ENCODE assay signal across 8 cellular contexts in the genomic region with DNA sequence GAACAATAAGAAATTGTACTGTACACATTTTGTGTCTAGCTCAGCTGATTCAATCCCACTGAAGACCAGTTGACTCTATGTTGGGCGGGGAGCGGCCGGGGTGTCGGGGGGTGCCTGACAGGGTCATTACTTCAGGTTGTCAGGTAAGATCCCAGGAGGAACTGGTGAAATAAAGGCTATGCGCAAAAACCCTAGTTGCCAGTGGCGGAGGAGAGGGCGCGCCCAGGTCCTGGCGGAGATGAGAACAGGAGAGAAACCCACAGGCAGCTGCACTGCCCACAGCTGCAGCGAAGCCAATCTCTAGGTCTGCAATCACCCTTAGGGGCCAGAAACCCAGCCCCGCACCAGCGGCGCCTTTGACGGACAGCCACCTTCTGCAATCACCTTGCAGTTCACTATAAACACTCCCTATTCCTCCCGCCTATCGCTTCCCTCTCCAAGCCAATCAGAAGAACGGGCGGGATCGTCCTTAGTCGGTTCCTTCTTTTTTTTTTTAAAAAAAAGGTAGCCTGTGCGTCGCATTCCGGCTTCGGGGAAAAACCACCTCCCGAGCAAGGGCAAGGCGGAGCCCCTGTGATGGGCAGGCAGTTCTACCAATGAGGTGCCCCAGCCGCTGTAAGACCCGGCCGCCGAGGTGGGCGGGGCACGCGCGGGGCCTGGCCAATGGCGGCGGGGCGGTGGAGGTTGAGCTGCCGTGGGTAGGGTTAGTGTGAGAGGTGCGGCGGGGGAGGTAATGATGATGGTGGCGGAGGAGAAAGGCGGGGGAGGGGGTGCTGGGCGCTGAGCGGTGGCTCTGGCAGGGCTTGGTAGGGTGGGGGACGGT. TPM values are rescaled to one million over a fixed set of nuclear protein-coding genes. Genes with fewer than 3 reads are reported as not detected.
DNase-seq lines count a peak whose midpoint lies in the region; ATAC-seq and TF ChIP-seq lines count a peak whose summit lies in the region.

A gene (plus strand): TSS at position 707 of the 823 bp plus-strand sequence. CDS start 1,479 bp downstream, outside the sequence.

- TF ChIP-seq CTCF in SK-N-SH (IDR thresholded peaks at IDR 0.05) (no peak), gastroesophageal sphincter (IDR thresholded peaks at IDR 0.05) (peak in 1 of 4 experiments; percentile 5), neutrophil (IDR thresholded peaks at IDR 0.05) (peak; percentile 32)

- peak within 1 kb of the TSS; percentile 79 for H3K9ac ChIP-seq in SK-N-SH

- H3K79me2 ChIP-seq in SK-N-SH (ENCODE audit: insufficient read depth) = peaks cover 45% of the 10 kb centered on the region

- WGBS in SK-N-SH (ENCODE audit: low lambda C conversion rate) = 2% methylated on average over 40 of the region's 45 CpGs
- WGBS in gastroesophageal sphincter (ENCODE audit: low coverage in 1 of 2), 2 donors = 0 to 6% methylated on average over 8 to 29 of the region's 45 CpGs

- peaks cover 0 to 25% of the 10 kb centered on the region in 2 experiments; a peak in 2 of 4 replicates for H3K4me1 ChIP-seq in SK-N-SH (ENCODE audit: control insufficient read depth in 1 of 2, insufficient read depth in 2 of 2, low read depth in 1 of 2, low read length in 1 of 2)
- peaks cover 4 to 43% (median 10%) of the 10 kb centered on the region in 3 donors for H3K4me1 ChIP-seq in gastroesophageal sphincter
- peaks cover 14 to 15% of the 10 kb centered on the region in 2 experiments for H3K4me1 ChIP-seq in neutrophil (ENCODE audit: control insufficient read depth in 1 of 2, insufficient read depth in 1 of 2, low read depth in 1 of 2, low read length in 1 of 2)

- H3K9me2 ChIP-seq in SK-N-SH = no peaks in the 10 kb centered on the region

- peaks cover 6% of the 10 kb centered on the region for H3F3A ChIP-seq in SK-N-SH (replicated peaks; ENCODE audit: insufficient read depth)

- TF ChIP-seq EP300 in SK-N-SH (IDR thresholded peaks at IDR 0.05; ENCODE audit: borderline replicate concordance in 1 of 2, low read depth in 1 of 2, low read length in 1 of 2) (no peak; a peak in 1 of 4 replicates), gastroesophageal sphincter (IDR thresholded peaks at IDR 0.05) (no peak)

- no peak for TF ChIP-seq RAD21 in SK-N-SH (IDR thresholded peaks at IDR 0.05; ENCODE audit: low read length)

- peak within 1 kb of the TSS; percentile 86 for H3K4me2 ChIP-seq in SK-N-SH

- POLR2A ChIA-PET in SK-N-SH (lab: Yijun Ruan, JAX) = interaction anchor here (0.6 to 1.0 kb wide), 2 partner anchors 13 to 73 kb away, joined by 3 read pairs; no protein-coding TSS in a partner anchor

- peak; percentile 65 to 73 for TF ChIP-seq POLR2A in gastroesophageal sphincter (IDR thresholded peaks at IDR 0.05)

- DNase-seq in GM04504 (ENCODE audit: low read depth) = peak; percentile 100
- DNase-seq in NCI-H1048 (lab: John Stamatoyannopoulos, UW) = peak; percentile 97
- peak; percentile 98 for DNase-seq in SK-N-SH
- DNase-seq in activated naive CD4-positive, alpha-beta T cell treated with anti-CD3 and anti-CD28 coated beads, Interleukin-2, amount 50 U/mL, for 16 hours = peak; percentile 97
- peak; percentile 85 to 100 (median 96) for DNase-seq in substantia nigra (lab: John Stamatoyannopoulos, UW)

- CTCF ChIA-PET in SK-N-SH (lab: Yijun Ruan, JAX) = interaction anchor here (0.7 to 3.4 kb wide), 3 partner anchors 70 to 248 kb away, joined by 3 to 15 read pairs (median 3); no protein-coding TSS in a partner anchor

- H3K27ac ChIP-seq in SK-N-SH (ENCODE audit: low read depth in 2 of 2, low read length in 1 of 2) (peak within 1 kb of the TSS; percentile 79 to 92), gastroesophageal sphincter (peak within 1 kb of the TSS; percentile 95 to 98 (median 96)), neutrophil (peak within 1 kb of the TSS; percentile 72), substantia nigra (ENCODE audit: low read depth, low read length, poor library complexity, severe bottlenecking) (peak within 1 kb of the TSS; percentile 67)

- H3K36me3 ChIP-seq in SK-N-SH (replicated peaks in 1 of 2; ENCODE audit: control insufficient read depth in 1 of 2, insufficient read depth in 2 of 2, low read length in 1 of 2) (peaks cover 25 to 26% of the 10 kb centered on the region in 2 experiments), gastroesophageal sphincter (no peaks in the 10 kb centered on the region), neutrophil (no peaks in the 10 kb centered on the region)

- no peaks in the 10 kb centered on the region for H4K20me1 ChIP-seq in SK-N-SH (ENCODE audit: insufficient read depth)

- no peaks in the 10 kb centered on the region for H3K27me3 ChIP-seq in SK-N-SH (ENCODE audit: insufficient read depth)
- H3K27me3 ChIP-seq in gastroesophageal sphincter = no peaks in the 10 kb centered on the region
- no peaks in the 10 kb centered on the region for H3K27me3 ChIP-seq in neutrophil

- ATAC-seq in HG02571 (IDR thresholded peaks at IDR 0.05; ENCODE audit: unreplicated experiment) (peak; percentile 94), gastroesophageal sphincter (peak; percentile 97)

- peak within 1 kb of the TSS; percentile 99 for H2AFZ ChIP-seq in SK-N-SH (ENCODE audit: low read depth)

- peak within 1 kb of the TSS; percentile 72 to 89 for H3K4me3 ChIP-seq in SK-N-SH (ENCODE audit: low read depth in 2 of 2, low read length in 1 of 2)
- H3K4me3 ChIP-seq in gastroesophageal sphincter = peak within 1 kb of the TSS; percentile 88 to 97
- H3K4me3 ChIP-seq in neutrophil (ENCODE audit: low read depth in 1 of 2, low read length in 1 of 2) = peak within 1 kb of the TSS; percentile 60 to 85

- no peaks in the 10 kb centered on the region for H3K9me3 ChIP-seq in SK-N-SH
- H3K9me3 ChIP-seq in gastroesophageal sphincter = no peaks in the 10 kb centered on the region
- no peaks in the 10 kb centered on the region for H3K9me3 ChIP-seq in neutrophil

TF ChIP-seq in SK-N-SH, 30 proteins besides CTCF, POLR2A, EP300 and RAD21 (continues in another document):
- TF ChIP-seq TCF12 (IDR thresholded peaks at IDR 0.05) (peak; percentile 37; the same call in 1 of the 2 replicates), GABPA (IDR thresholded peaks at IDR 0.05; ENCODE audit: low read depth) (peak; percentile 45; the same call in 1 of the 2 replicates), RCOR1 (IDR thresholded peaks at IDR 0.05; ENCODE audit: low read length) (no peak), RFX5 (IDR thresholded peaks at IDR 0.05; ENCODE audit: low read length) (peak; percentile 78), GATA2 (CRISPR knock-in tag; IDR thresholded peaks at IDR 0.05) (no peak), EZH2phosphoT487 (IDR thresholded peaks at IDR 0.05; ENCODE audit: borderline replicate concordance, low read depth) (no peak), MEF2A (IDR thresholded peaks at IDR 0.05; ENCODE audit: borderline replicate concordance, low read depth) (no peak), POLR2AphosphoS5 (IDR thresholded peaks at IDR 0.05; ENCODE audit: low read depth, low read length) (peak; percentile 95), FOXM1 (IDR thresholded peaks at IDR 0.05; ENCODE audit: low read depth) (no peak), TAF1 (IDR thresholded peaks at IDR 0.05; ENCODE audit: borderline replicate concordance, low read depth, low read length) (peak; percentile 89), JUND (IDR thresholded peaks at IDR 0.05) (no peak), MXI1 (IDR thresholded peaks at IDR 0.05; ENCODE audit: low read depth, low read length) (peak; percentile 13; the same call in 1 of the 2 replicates)
- TF ChIP-seq, protein P1, sequence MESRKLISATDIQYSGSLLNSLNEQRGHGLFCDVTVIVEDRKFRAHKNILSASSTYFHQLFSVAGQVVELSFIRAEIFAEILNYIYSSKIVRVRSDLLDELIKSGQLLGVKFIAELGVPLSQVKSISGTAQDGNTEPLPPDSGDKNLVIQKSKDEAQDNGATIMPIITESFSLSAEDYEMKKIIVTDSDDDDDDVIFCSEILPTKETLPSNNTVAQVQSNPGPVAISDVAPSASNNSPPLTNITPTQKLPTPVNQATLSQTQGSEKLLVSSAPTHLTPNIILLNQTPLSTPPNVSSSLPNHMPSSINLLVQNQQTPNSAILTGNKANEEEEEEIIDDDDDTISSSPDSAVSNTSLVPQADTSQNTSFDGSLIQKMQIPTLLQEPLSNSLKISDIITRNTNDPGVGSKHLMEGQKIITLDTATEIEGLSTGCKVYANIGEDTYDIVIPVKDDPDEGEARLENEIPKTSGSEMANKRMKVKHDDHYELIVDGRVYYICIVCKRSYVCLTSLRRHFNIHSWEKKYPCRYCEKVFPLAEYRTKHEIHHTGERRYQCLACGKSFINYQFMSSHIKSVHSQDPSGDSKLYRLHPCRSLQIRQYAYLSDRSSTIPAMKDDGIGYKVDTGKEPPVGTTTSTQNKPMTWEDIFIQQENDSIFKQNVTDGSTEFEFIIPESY (IDR thresholded peaks at IDR 0.05; ENCODE audit: borderline replicate concordance, low read depth) = no peak
- TF ChIP-seq, protein P2, sequence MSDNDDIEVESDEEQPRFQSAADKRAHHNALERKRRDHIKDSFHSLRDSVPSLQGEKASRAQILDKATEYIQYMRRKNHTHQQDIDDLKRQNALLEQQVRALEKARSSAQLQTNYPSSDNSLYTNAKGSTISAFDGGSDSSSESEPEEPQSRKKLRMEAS (IDR thresholded peaks at IDR 0.05; ENCODE audit: low read depth) = no peak; the same call in 1 of the 2 replicates
- TF ChIP-seq, protein P3, sequence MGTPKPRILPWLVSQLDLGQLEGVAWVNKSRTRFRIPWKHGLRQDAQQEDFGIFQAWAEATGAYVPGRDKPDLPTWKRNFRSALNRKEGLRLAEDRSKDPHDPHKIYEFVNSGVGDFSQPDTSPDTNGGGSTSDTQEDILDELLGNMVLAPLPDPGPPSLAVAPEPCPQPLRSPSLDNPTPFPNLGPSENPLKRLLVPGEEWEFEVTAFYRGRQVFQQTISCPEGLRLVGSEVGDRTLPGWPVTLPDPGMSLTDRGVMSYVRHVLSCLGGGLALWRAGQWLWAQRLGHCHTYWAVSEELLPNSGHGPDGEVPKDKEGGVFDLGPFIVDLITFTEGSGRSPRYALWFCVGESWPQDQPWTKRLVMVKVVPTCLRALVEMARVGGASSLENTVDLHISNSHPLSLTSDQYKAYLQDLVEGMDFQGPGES (IDR thresholded peaks at IDR 0.05; ENCODE audit: low read depth, low read length) = peak; percentile 78

RNA-seq across cellular contexts. Expression of the gene that starts here (rescaled TPM):
- 62.7 and 64.9 TPM in 2 replicates for polyA plus RNA-seq in SK-N-SH (2012; rRNA removed)
- 81.3 and 99.6 TPM in 2 replicates for polyA plus RNA-seq in SK-N-SH (2012; cell fraction: cytosol; rRNA removed)
- polyA plus RNA-seq in SK-N-SH (2012; cell fraction: nucleus; rRNA removed) = 53.5 and 77.1 TPM in 2 replicates
- 100 to 1,000 TPM in 3 of 4 donors, 10 to 100 TPM in 1; 82.4 to 159 (median 146) TPM for total RNA-seq in gastroesophageal sphincter

Comparison
In these comparisons a context has a peak if more than half of its experiments do, and no peak if none do; other contexts are left out.
1. Peak in every context shown above with its lines: DNase-seq, ATAC-seq, H3K4me3 ChIP-seq and H3K27ac ChIP-seq.